Comparison of ENCODE assay signal across 14 cellular contexts in genomic region chr4:98639108-98639507, GRCh38. TPM values are rescaled to one million over a fixed set of nuclear protein-coding genes. Genes with fewer than 3 reads are reported as not detected.
A peak's percentile ranks its signal among the peaks of the same experiment; 100 is the strongest.
DNase-seq lines count a peak whose midpoint lies in the region; ATAC-seq and TF ChIP-seq lines count a peak whose summit lies in the region.
"Had no signal": no experiment of that assay in that cellular context is flagged by ENCODE, and none has a peak within 500 bp of the region (broad histone marks: within the 10 kb centered on the region; RNA-seq: fewer than 3 reads in every experiment).

No MANE protein-coding gene starts in this region.

- H3K27me3 ChIP-seq in effector memory CD4-positive, alpha-beta T cell (replicated peaks; ENCODE audit: control insufficient read depth, insufficient read depth, low read length, poor library complexity, severe bottlenecking), result no peaks in the 10 kb centered on the region
- H3K27me3 ChIP-seq in foreskin keratinocyte, result no peaks in the 10 kb centered on the region
- H3K27me3 ChIP-seq: tibial nerve had no signal

- peak overlapping the region; percentile 86 for H3K4me3 Mint-ChIP-seq in activated naive CD4-positive, alpha-beta T cell treated with anti-CD3 and anti-CD28 coated beads, Interleukin-2, amount 50 U/mL, for 24 hours
- peak overlapping the region; percentile 70 to 78 (median 73) for H3K4me3 Mint-ChIP-seq in T-cell

- H3K36me3 ChIP-seq in effector memory CD4-positive, alpha-beta T cell (ENCODE audit: control insufficient read depth, insufficient read depth, low read length), result no peaks in the 10 kb centered on the region
- H3K36me3 ChIP-seq: tibial nerve had no signal

- H3K9me3 Mint-ChIP-seq in activated naive CD4-positive, alpha-beta T cell treated with anti-CD3 and anti-CD28 coated beads, Interleukin-2, amount 50 U/mL, for 24 hours, result no peaks in the 10 kb centered on the region
- H3K9me3 Mint-ChIP-seq in T-cell, result no peaks in the 10 kb centered on the region

- no peaks in the 10 kb centered on the region for H3K9me3 ChIP-seq in effector memory CD4-positive, alpha-beta T cell (ENCODE audit: control insufficient read depth, low read length)
- H3K9me3 ChIP-seq: tibial nerve had no signal

- no peak for DNase-seq in activated naive CD4-positive, alpha-beta T cell treated with anti-CD3 and anti-CD28 coated beads, Interleukin-2, amount 50 U/mL, for 16 hours
- DNase-seq in T-cell (no peak), NCI-H1092 treated with DMSO at 0.1 percent for 48 hours (lab: John Stamatoyannopoulos, UW) (no peak), foreskin keratinocyte (no peak)
- DNase-seq in effector memory CD4-positive, alpha-beta T cell, result no peak
- DNase-seq: DMS153; islet precursor cell; NK-92 treated with Interleukin-12 subunit alpha and Interleukin-12 subunit beta, amount 100 ng/mL, for 24 hours; SIG-M5 had no signal

- CTCF ChIA-PET in T-cell (lab: Charles Lee), result interaction anchor here in 1 of 2 donors (0.9 to 1.6 kb wide), 2 partner anchors 19 to 251 kb away, joined by 4 to 6 read pairs; partner anchors contain the start of gene TSPAN5

- H3K27ac ChIP-seq in effector memory CD4-positive, alpha-beta T cell (ENCODE audit: insufficient read depth, low read length, poor library complexity, severe bottlenecking), result peak overlapping the region; percentile 41
- no peak overlapping the region for H3K27ac ChIP-seq in foreskin keratinocyte
- H3K27ac ChIP-seq: tibial nerve had no signal

- peak overlapping the region; percentile 12 for H3K4me3 ChIP-seq in effector memory CD4-positive, alpha-beta T cell (ENCODE audit: insufficient read depth, low read depth, low read length, poor library complexity, severe bottlenecking)
- H3K4me3 ChIP-seq: tibial nerve had no signal

- peaks cover 16% of the 10 kb centered on the region for H3K4me1 ChIP-seq in effector memory CD4-positive, alpha-beta T cell (ENCODE audit: control insufficient read depth, insufficient read depth, low read length, poor library complexity, severe bottlenecking)
- peaks cover 20% of the 10 kb centered on the region for H3K4me1 ChIP-seq in foreskin keratinocyte

- no peak for TF ChIP-seq CTCF in foreskin keratinocyte (conservative IDR thresholded peaks at IDR 0.05)

- peaks cover 3% of the 10 kb centered on the region for H3K36me3 Mint-ChIP-seq in activated naive CD4-positive, alpha-beta T cell treated with anti-CD3 and anti-CD28 coated beads, Interleukin-2, amount 50 U/mL, for 24 hours
- H3K36me3 Mint-ChIP-seq in T-cell, result peaks cover 4% of the 10 kb centered on the region

- peaks cover 51% of the 10 kb centered on the region for H3K4me1 Mint-ChIP-seq in activated naive CD4-positive, alpha-beta T cell treated with anti-CD3 and anti-CD28 coated beads, Interleukin-2, amount 50 U/mL, for 24 hours
- H3K4me1 Mint-ChIP-seq in T-cell, result peaks cover 42 to 56% (median 53%) of the 10 kb centered on the region in 3 donors

- ATAC-seq in T-cell (replicated peaks in 1 of 4) (peak in 2 of 4 experiments; percentile 22), foreskin keratinocyte (no peak), HG02642 (IDR thresholded peaks at IDR 0.05; ENCODE audit: poor library complexity, unreplicated experiment) (no peak), GM19035 (IDR thresholded peaks at IDR 0.05; ENCODE audit: unreplicated experiment) (no peak)

- no peak overlapping the region for H3K27ac Mint-ChIP-seq in activated naive CD4-positive, alpha-beta T cell treated with anti-CD3 and anti-CD28 coated beads, Interleukin-2, amount 50 U/mL, for 24 hours
- peak overlapping the region; percentile 90 to 92 for H3K27ac Mint-ChIP-seq in T-cell
- H3K27ac Mint-ChIP-seq: progenitor cell of endocrine pancreas had no signal

- POLR2A ChIA-PET in T-cell (lab: Charles Lee), result interaction anchor here in 1 of 2 donors (0.6 kb wide), 1 partner anchor 97 kb away, joined by 3 read pairs; no protein-coding TSS in a partner anchor

- H3K27me3 Mint-ChIP-seq in activated naive CD4-positive, alpha-beta T cell treated with anti-CD3 and anti-CD28 coated beads, Interleukin-2, amount 50 U/mL, for 24 hours, result no peaks in the 10 kb centered on the region
- H3K27me3 Mint-ChIP-seq in T-cell, result no peaks in the 10 kb centered on the region
- H3K27me3 Mint-ChIP-seq: progenitor cell of endocrine pancreas had no signal

RNA-seq across cellular contexts. Expression of gene TSPAN5, which starts 19.3 kb away (rescaled TPM):
- total RNA-seq in T-cell, result 10 to 100 TPM in 4 of 5 donors, 1 to 10 TPM in 1; 9.6 to 12.4 (median 10.3) TPM
- total RNA-seq in foreskin keratinocyte, result 46.6 and 51.9 TPM in 2 replicates
- polyA plus RNA-seq in foreskin keratinocyte, result 31.7 and 32.7 TPM in 2 replicates
